In the genomic region with DNA sequence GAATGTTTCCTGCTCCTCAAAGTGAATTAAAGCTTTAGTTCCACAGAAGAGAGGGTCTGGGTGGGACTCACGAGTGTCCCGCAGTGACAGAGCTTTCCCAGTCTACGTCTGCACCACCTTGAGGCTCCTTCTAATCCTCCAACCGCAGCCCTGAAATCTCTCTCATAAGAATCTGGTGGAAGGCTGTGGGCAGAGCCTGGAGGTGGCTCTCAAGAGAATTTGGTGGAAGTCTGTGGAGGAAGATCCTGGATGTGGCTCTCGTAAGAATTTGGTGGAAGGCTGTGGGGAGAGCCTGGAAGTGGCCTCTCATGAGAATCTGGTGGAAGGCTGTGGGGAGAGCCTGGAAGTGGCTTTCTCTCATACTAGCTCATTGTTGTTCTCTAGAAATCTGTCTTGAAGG, we compare ENCODE assay signal across 29 cellular contexts. TPM values are rescaled to one million over a fixed set of nuclear protein-coding genes. Genes with fewer than 3 reads are reported as not detected.
A peak's percentile ranks its signal among the peaks of the same experiment; 100 is the strongest.
DNase-seq lines count a peak whose midpoint lies in the region; ATAC-seq, FAIRE-seq and TF ChIP-seq lines count a peak whose summit lies in the region.
"Had no signal": no experiment of that assay in that cellular context is flagged by ENCODE, and none has a peak within 500 bp of the region (broad histone marks: within the 10 kb centered on the region; RNA-seq: fewer than 3 reads in every experiment).

No MANE protein-coding gene starts in this region.

- no peaks in the 10 kb centered on the region for H3K36me3 Mint-ChIP-seq in activated CD4-positive, alpha-beta T cell treated with anti-CD3 and anti-CD28 coated beads, Interleukin-2, amount 10 ng/mL, durations not matched to agents 24 days and 14 days (ENCODE audit: low read depth)
- H3K36me3 Mint-ChIP-seq in osteocyte (ENCODE audit: unreplicated experiment): no peaks in the 10 kb centered on the region
- no peaks in the 10 kb centered on the region for H3K36me3 Mint-ChIP-seq in effector memory CD8-positive, alpha-beta T cell (ENCODE audit: insufficient read depth)
- H3K36me3 Mint-ChIP-seq: CD4-positive, alpha-beta memory T cell had no signal

- H3K27me3 ChIP-seq in K562 (ENCODE audit: control insufficient read depth in 2 of 2, insufficient read depth in 2 of 2, low read length in 2 of 2) (peaks cover 27 to 42% of the 10 kb centered on the region in 2 experiments; a peak in 4 of 5 replicates), esophagus muscularis mucosa (peaks cover 0 to 24% (median 0%) of the 10 kb centered on the region in 4 donors)
- H3K27me3 ChIP-seq: BLaER1 had no signal

- ATAC-seq in K562: peak; percentile 29; the same call in 2 of the 3 replicates
- ATAC-seq in effector memory CD8-positive, alpha-beta T cell (replicated peaks): no peak
- ATAC-seq in HG02798 (IDR thresholded peaks at IDR 0.05; ENCODE audit: poor library complexity, unreplicated experiment): no peak
- ATAC-seq: GM12878 had no signal

- H3K79me2 ChIP-seq in K562 (ENCODE audit: control insufficient read depth, insufficient read depth, low read length): no peaks in the 10 kb centered on the region

- H3K9me3 Mint-ChIP-seq in activated CD4-positive, alpha-beta T cell treated with anti-CD3 and anti-CD28 coated beads, Interleukin-2, amount 10 ng/mL, durations not matched to agents 24 days and 14 days: peaks cover 4% of the 10 kb centered on the region
- peaks cover 7% of the 10 kb centered on the region for H3K9me3 Mint-ChIP-seq in osteocyte (ENCODE audit: unreplicated experiment)
- no peaks in the 10 kb centered on the region for H3K9me3 Mint-ChIP-seq in effector memory CD8-positive, alpha-beta T cell
- H3K9me3 Mint-ChIP-seq: CD4-positive, CD25-positive, alpha-beta regulatory T cell had no signal

- H3K4me3 Mint-ChIP-seq in activated CD4-positive, alpha-beta T cell treated with anti-CD3 and anti-CD28 coated beads, Interleukin-2, amount 10 ng/mL, durations not matched to agents 24 days and 14 days: no peak overlapping the region
- no peak overlapping the region for H3K4me3 Mint-ChIP-seq in osteocyte (ENCODE audit: unreplicated experiment)
- no peak overlapping the region for H3K4me3 Mint-ChIP-seq in effector memory CD8-positive, alpha-beta T cell
- H3K4me3 Mint-ChIP-seq: CD14-positive monocyte; CD4-positive, alpha-beta memory T cell; CD4-positive, CD25-positive, alpha-beta regulatory T cell; CD8-positive, alpha-beta memory T cell had no signal

- in situ Hi-C loops in K562 (cut with MboI): no loop called here

- H3K4me1 ChIP-seq in K562 (replicated peaks in 1 of 2; ENCODE audit: control insufficient read depth in 2 of 2, insufficient read depth in 2 of 2, low read length in 2 of 2) (no peaks in the 10 kb centered on the region), esophagus muscularis mucosa (no peaks in the 10 kb centered on the region)
- H3K4me1 ChIP-seq: BE2C, BLaER1 had no signal

- TF ChIP-seq RAD21 in K562 (CRISPR knock-in tag; conservative IDR thresholded peaks at IDR 0.05 in 1 of 2, IDR thresholded peaks at IDR 0.05 in 1 of 2): no peak

- H3K9me1 ChIP-seq in K562 (ENCODE audit: control insufficient read depth, insufficient read depth, low read length): no peaks in the 10 kb centered on the region

- H4K20me1 ChIP-seq in K562 (replicated peaks; ENCODE audit: control insufficient read depth, insufficient read depth, low read length): no peaks in the 10 kb centered on the region; the same call in 1 of the 2 replicates
- H4K20me1 ChIP-seq: BLaER1 had no signal

- DNase-seq in activated CD4-positive, alpha-beta T cell treated with anti-CD3 and anti-CD28 coated beads, Interleukin-2, amount 10 ng/mL, durations not matched to agents 24 days and 14 days: peak; percentile 50
- no peak for DNase-seq in activated CD4-positive, alpha-beta T cell treated with anti-CD3 and anti-CD28 coated beads, Interleukin-2, amount 50 U/mL, for 48 hours
- DNase-seq in K562 (ENCODE audit: extremely low read depth in 1 of 4, low spot score in 3 of 4) (no peak), esophagus muscularis mucosa (ENCODE audit: extremely low spot score) (peak; percentile 82), osteocyte (ENCODE audit: extremely low spot score, unreplicated experiment) (peak; percentile 56), NCI-H1436 treated with DMSO at 0.1 percent for 48 hours (lab: John Stamatoyannopoulos, UW) (no peak)
- DNase-seq in effector memory CD8-positive, alpha-beta T cell: no peak
- DNase-seq: 8988T; ACHN; BE2C; C1 segment of cervical spinal cord; CD4-positive, alpha-beta memory T cell; CD4-positive, CD25-positive, alpha-beta regulatory T cell; CD8-positive, alpha-beta memory T cell; COR-L47; DMS 273 treated with DMSO at 0.1 percent for 48 hours; DMS153; DMS53; DMS79; DND-41; EL; GDM1 had no signal

- no peak overlapping the region for H2AFZ ChIP-seq in K562 (ENCODE audit: low read depth, low read length)

- intact Hi-C loops in activated CD4-positive, alpha-beta T cell treated with anti-CD3 and anti-CD28 coated beads, Interleukin-2, amount 10 ng/mL, durations not matched to agents 24 days and 14 days (cut with micrococcal nuclease): no loop called here
- intact Hi-C loops in K562 (cut with micrococcal nuclease) (no loop called here), esophagus muscularis mucosa (cut with DNase I) (no loop called here)

- CTCF ChIA-PET in K562 (lab: Yijun Ruan, JAX; ENCODE audit: low intra/inter-chr PET ratio): no interaction called here

- BruUV-seq in K562 (replicated peaks; lab: Mats Ljungman, UMichigan): no TSS peak

- H3K9ac ChIP-seq in K562 (ENCODE audit: insufficient read depth in 1 of 2, low read depth in 2 of 2, low read length in 2 of 2): no peak overlapping the region
- H3K9ac ChIP-seq: BLaER1 had no signal

- TF ChIP-seq CTCF in K562 (IDR thresholded peaks at IDR 0.05 in 2 of 3, conservative IDR thresholded peaks at IDR 0.05 in 1 of 3; ENCODE audit: insufficient read depth in 2 of 3, low read depth in 1 of 3, low read length in 3 of 3) (no peak), esophagus muscularis mucosa (IDR thresholded peaks at IDR 0.05) (no peak), osteocyte (IDR thresholded peaks at IDR 0.05) (no peak)

- FAIRE-seq in K562 (lab: Jason Lieb, UNC): no peak
- FAIRE-seq: A204.1, GM12878, GM12892, GM18507 had no signal

- no peak overlapping the region for H3K27ac Mint-ChIP-seq in activated CD4-positive, alpha-beta T cell treated with anti-CD3 and anti-CD28 coated beads, Interleukin-2, amount 10 ng/mL, durations not matched to agents 24 days and 14 days
- H3K27ac Mint-ChIP-seq in osteocyte (ENCODE audit: unreplicated experiment): no peak overlapping the region
- H3K27ac Mint-ChIP-seq in effector memory CD8-positive, alpha-beta T cell: no peak overlapping the region
- H3K27ac Mint-ChIP-seq: CD4-positive, CD25-positive, alpha-beta regulatory T cell; CD8-positive, alpha-beta memory T cell had no signal

- no peak overlapping the region for H3K4me2 ChIP-seq in K562 (ENCODE audit: insufficient read depth, low read length)
- H3K4me2 ChIP-seq: BLaER1 had no signal

- TF ChIP-seq POLR2A in K562 (conservative IDR thresholded peaks at IDR 0.05): no peak
- TF ChIP-seq POLR2A in esophagus muscularis mucosa (IDR thresholded peaks at IDR 0.05; ENCODE audit: low read depth): no peak

- peaks cover 9% of the 10 kb centered on the region for H3K27me3 Mint-ChIP-seq in activated CD4-positive, alpha-beta T cell treated with anti-CD3 and anti-CD28 coated beads, Interleukin-2, amount 10 ng/mL, durations not matched to agents 24 days and 14 days
- peaks cover 27% of the 10 kb centered on the region for H3K27me3 Mint-ChIP-seq in osteocyte (ENCODE audit: unreplicated experiment)
- H3K27me3 Mint-ChIP-seq in effector memory CD8-positive, alpha-beta T cell: no peaks in the 10 kb centered on the region
- H3K27me3 Mint-ChIP-seq: CD4-positive, alpha-beta memory T cell had no signal

- TF ChIP-seq EP300 in K562 (IDR thresholded peaks at IDR 0.05; ENCODE audit: low read length) (no peak), esophagus muscularis mucosa (IDR thresholded peaks at IDR 0.05) (no peak)

- WGBS in K562 (ENCODE audit: insufficient coverage, low coverage, missing lambda C conversion rate): 2% methylated on average over 5 of the region's 5 CpGs
- WGBS in esophagus muscularis mucosa: 75% methylated on average over 5 of the region's 5 CpGs

- H3K36me3 ChIP-seq in K562 (ENCODE audit: control insufficient read depth, insufficient read depth, low read length) (no peaks in the 10 kb centered on the region), esophagus muscularis mucosa (no peaks in the 10 kb centered on the region)
- H3K36me3 ChIP-seq: BE2C, BLaER1 had no signal

- no peak overlapping the region for H3K27ac ChIP-seq in K562 (ENCODE audit: extremely low read depth, low read depth, low read length)
- no peak overlapping the region for H3K27ac ChIP-seq in esophagus muscularis mucosa (replicated peaks in 1 of 4)
- H3K27ac ChIP-seq: BLaER1 had no signal

- H3K4me3 ChIP-seq in K562 (no peak overlapping the region), esophagus muscularis mucosa (no peak overlapping the region)
- H3K4me3 ChIP-seq: BLaER1, GM12878 had no signal

- H3K4me1 Mint-ChIP-seq in activated CD4-positive, alpha-beta T cell treated with anti-CD3 and anti-CD28 coated beads, Interleukin-2, amount 10 ng/mL, durations not matched to agents 24 days and 14 days: no peaks in the 10 kb centered on the region
- H3K4me1 Mint-ChIP-seq in osteocyte (ENCODE audit: unreplicated experiment): no peaks in the 10 kb centered on the region
- H3K4me1 Mint-ChIP-seq in effector memory CD8-positive, alpha-beta T cell (ENCODE audit: low read depth in 2 of 2): no peaks in the 10 kb centered on the region
- H3K4me1 Mint-ChIP-seq: CD4-positive, alpha-beta memory T cell; CD8-positive, alpha-beta memory T cell had no signal

- POLR2A ChIA-PET in K562 (lab: Yijun Ruan, JAX): interaction anchor here (1.6 to 2.0 kb wide), 2 partner anchors 11 to 22 kb away, joined by 3 to 9 read pairs; no protein-coding TSS in a partner anchor

- H3K9me3 ChIP-seq in K562 (replicated peaks; ENCODE audit: control insufficient read depth, insufficient read depth, low read depth, low read length) (no peaks in the 10 kb centered on the region), esophagus muscularis mucosa (no peaks in the 10 kb centered on the region)
- H3K9me3 ChIP-seq: BE2C had no signal

RNA-seq across cellular contexts. Expression of a gene that starts 13.8 kb away (rescaled TPM):
- 22.5 and 24.0 TPM in 2 replicates for total RNA-seq in activated CD4-positive, alpha-beta T cell treated with anti-CD3 and anti-CD28 coated beads, Interleukin-2, amount 10 ng/mL, durations not matched to agents 24 days and 14 days
- total RNA-seq in K562 (2011; cell fraction: chromatin; rRNA removed; ENCODE audit: low replicate concordance): 24.8 and 31.0 TPM in 2 replicates
- total RNA-seq in K562 (2011; cell fraction: nucleolus; rRNA removed): 15.9 and 18.3 TPM in 2 replicates
- 24.7 and 35.4 TPM in 2 replicates for total RNA-seq in K562 (2011; cell fraction: nucleoplasm; rRNA removed)
- total RNA-seq in K562 (2014; rRNA removed) (11.8 and 14.0 TPM in 2 replicates), K562 (2014; rRNA removed; fragmentation: Illumina TruSeq; extraction: Trizol) (10.3 and 12.3 TPM in 2 replicates), K562 (2015; rRNA removed; fragmentation: Illumina TruSeq; extraction: Trizol) (10.0 TPM in 2 replicates), K562 (2021) (19.4 TPM in 2 replicates), esophagus muscularis mucosa (10 to 100 TPM; 67.7 to 95.6 (median 73.7) TPM), osteocyte (27.4 and 29.7 TPM in 2 replicates)
- polyA plus RNA-seq in K562 (2011; rRNA removed) (10.4 and 14.3 TPM in 2 replicates), K562 (2014; fragmentation: Illumina TruSeq; extraction: Trizol) (13.8 and 14.4 TPM in 2 replicates), K562 (2014; fragmentation: Nextera tagmentation; extraction: Ambion mirVana) (1 to 10 TPM; 9.3 to 9.6 TPM), K562 (2014; rRNA removed) (14.7 and 17.5 TPM in 2 replicates)
- polyA plus RNA-seq in K562 (2011; cell fraction: cytosol; rRNA removed): 9.5 and 14.9 TPM in 2 replicates
- polyA plus RNA-seq in K562 (2011; cell fraction: nucleus; rRNA removed): 50.7 and 53.8 TPM in 2 replicates
- 16.9 and 37.3 TPM in 2 replicates for polyA plus RNA-seq in K562 (2012)
- 7.9 and 8.9 TPM in 2 replicates for polyA minus RNA-seq in K562 (2011; rRNA and poly(A)+ RNA removed)
- 5.4 and 9.0 TPM in 2 replicates for polyA minus RNA-seq in K562 (2011; cell fraction: cytosol; rRNA and poly(A)+ RNA removed)
- polyA minus RNA-seq in K562 (2011; cell fraction: nucleus; rRNA and poly(A)+ RNA removed): 10.0 and 16.2 TPM in 2 replicates

Comparison
In these comparisons a context has a peak if more than half of its experiments do, and no peak if none do; other contexts are left out.
1. DNase-seq: peak in activated CD4-positive, alpha-beta T cell treated with anti-CD3 and anti-CD28 coated beads, Interleukin-2, amount 10 ng/mL, durations not matched to agents 24 days and 14 days (single experiment), esophagus muscularis mucosa (single experiment) and osteocyte (single experiment); none in activated CD4-positive, alpha-beta T cell treated with anti-CD3 and anti-CD28 coated beads, Interleukin-2, amount 50 U/mL, for 48 hours (0 of 2), K562 (0 of 4), NCI-H1436 treated with DMSO at 0.1 percent for 48 hours (single experiment) and effector memory CD8-positive, alpha-beta T cell (0 of 3).